Comparison of ENCODE assay signal across 9 cellular contexts in genomic region chr1:150161747-150162581, GRCh38. TPM values are rescaled to one million over a fixed set of nuclear protein-coding genes. Genes with fewer than 3 reads are reported as not detected.
A peak's percentile ranks its signal among the peaks of the same experiment; 100 is the strongest.
DNase-seq lines count a peak whose midpoint lies in the region; ATAC-seq and TF ChIP-seq lines count a peak whose summit lies in the region.
"Had no signal": no experiment of that assay in that cellular context is flagged by ENCODE, and none has a peak within 500 bp of the region (broad histone marks: within the 10 kb centered on the region; RNA-seq: fewer than 3 reads in every experiment).

No MANE protein-coding gene starts in this region.

- no peaks in the 10 kb centered on the region for H3K9me3 Mint-ChIP-seq in neural progenitor cell

- H3K4me2 ChIP-seq in neural progenitor cell: peak overlapping the region; percentile 83

- H3K27ac Mint-ChIP-seq in neural progenitor cell: peak overlapping the region; percentile 99

- DNase-seq in NAMALWA (ENCODE audit: low spot score): peak; percentile 73
- no peak for DNase-seq in coronary artery (ENCODE audit: low spot score)
- peak; percentile 25 for DNase-seq in neural progenitor cell (ENCODE audit: low spot score)
- no peak for DNase-seq in GM20000 (ENCODE audit: low spot score)
- no peak for DNase-seq in COLO668 (lab: John Stamatoyannopoulos, UW; ENCODE audit: unreplicated experiment)

- no peaks in the 10 kb centered on the region for H4K20me1 ChIP-seq in neural progenitor cell (ENCODE audit: low read depth)

- peak overlapping the region; percentile 95 for H3K27ac ChIP-seq in coronary artery
- H3K27ac ChIP-seq in neural progenitor cell: peak overlapping the region; percentile 92
- H3K27ac ChIP-seq: VCaP had no signal

- H3K79me2 ChIP-seq in neural progenitor cell (ENCODE audit: low read depth): no peaks in the 10 kb centered on the region

- no peaks in the 10 kb centered on the region for H3K9me3 ChIP-seq in neural progenitor cell (ENCODE audit: low read depth)

- H3K27me3 ChIP-seq in neural progenitor cell: no peaks in the 10 kb centered on the region

- H3K36me3 ChIP-seq in neural progenitor cell: no peaks in the 10 kb centered on the region

- ATAC-seq in HG02981 (IDR thresholded peaks at IDR 0.05; ENCODE audit: unreplicated experiment) (no peak), GM18909 (IDR thresholded peaks at IDR 0.05; ENCODE audit: poor library complexity, unreplicated experiment) (no peak)

- peak overlapping the region; percentile 75 for H3K4me3 Mint-ChIP-seq in neural progenitor cell

- H3F3A ChIP-seq in neural progenitor cell (ENCODE audit: low read depth): peaks cover 41% of the 10 kb centered on the region

- no peak overlapping the region for H2AFZ ChIP-seq in neural progenitor cell (replicated peaks)

- H3K4me1 Mint-ChIP-seq in neural progenitor cell: peaks cover 46% of the 10 kb centered on the region

- peaks cover 25% of the 10 kb centered on the region for H3K4me1 ChIP-seq in neural progenitor cell

- no peak overlapping the region for H3K9ac ChIP-seq in neural progenitor cell

- H3K4me3 ChIP-seq in GM08714 (ENCODE audit: low read length) (peak overlapping the region; percentile 29; the same call in 1 of the 2 replicates), coronary artery (peak overlapping the region; percentile 64), neural progenitor cell (peak overlapping the region; percentile 34)

- H3K36me3 Mint-ChIP-seq in neural progenitor cell: peaks cover 31% of the 10 kb centered on the region

- H3K27me3 Mint-ChIP-seq in neural progenitor cell (ENCODE audit: insufficient read depth, low read depth): peaks cover 10% of the 10 kb centered on the region

- TF ChIP-seq CTCF in coronary artery (IDR thresholded peaks at IDR 0.05): no peak
- no peak for TF ChIP-seq CTCF in neural progenitor cell (IDR thresholded peaks at IDR 0.05)
- TF ChIP-seq CTCF in GM20000 (IDR thresholded peaks at IDR 0.05; ENCODE audit: extremely low read depth, missing control alignments): no peak

RNA-seq across cellular contexts. Expression of gene PLEKHO1, which starts 12.2 kb away (rescaled TPM):
- total RNA-seq in neural progenitor cell (ENCODE audit: low replicate concordance): 39.3 and 43.3 TPM in 2 replicates

Comparison
In these comparisons a context has a peak if more than half of its experiments do, and no peak if none do; other contexts are left out.
1. DNase-seq: peak in NAMALWA (single experiment) and neural progenitor cell (single experiment); none in coronary artery (single experiment), GM20000 (single experiment) and COLO668 (single experiment).
2. Peak in every context shown above with its lines, with median percentiles within 50 percentile points of each other: H3K4me3 ChIP-seq.